Comparison of ENCODE assay signal across 8 cellular contexts in the genomic region with DNA sequence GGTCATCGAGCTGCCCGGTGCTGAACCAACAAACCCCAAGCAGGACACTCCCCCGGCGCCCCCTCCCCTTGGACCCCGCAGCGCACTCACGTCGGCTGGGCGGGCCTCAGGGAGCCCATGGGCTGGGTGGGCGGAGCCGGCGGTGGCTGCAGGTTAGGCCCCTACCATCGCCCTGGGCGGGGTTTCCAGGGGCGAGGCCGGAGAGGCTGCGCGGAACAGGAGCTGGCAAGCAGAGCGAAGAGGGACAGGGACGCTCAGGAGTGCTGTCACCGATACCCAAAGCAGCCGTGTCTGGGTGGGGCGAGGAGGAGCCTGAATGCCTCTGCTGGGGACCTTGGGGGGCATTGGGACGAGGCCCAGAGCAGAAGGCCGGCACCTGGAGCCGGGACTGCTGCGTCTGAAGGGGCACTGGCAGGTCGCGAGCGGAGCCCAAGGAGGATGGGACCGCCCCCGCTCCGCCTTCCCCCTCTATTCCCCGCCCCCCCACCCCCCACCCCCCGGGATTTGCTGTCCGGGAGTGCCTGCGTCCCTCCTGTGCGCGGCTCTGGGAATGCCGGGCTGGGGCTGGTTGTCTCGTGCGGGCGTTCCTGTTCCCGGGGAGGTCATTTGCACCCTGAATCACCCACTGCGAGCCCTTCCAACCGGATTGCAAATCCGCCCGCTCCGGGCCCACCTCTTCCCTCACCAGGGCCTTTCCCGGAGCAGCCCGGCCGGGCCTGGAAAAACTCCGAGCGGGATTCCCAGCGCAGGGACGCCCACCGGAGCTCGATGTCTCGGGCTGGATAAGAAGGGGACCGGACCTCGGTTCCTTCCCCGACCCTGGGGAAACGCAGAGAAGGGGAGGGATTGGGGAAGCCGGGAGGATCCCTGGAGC. TPM values are rescaled to one million over a fixed set of nuclear protein-coding genes. Genes with fewer than 3 reads are reported as not detected.
DNase-seq lines count a peak whose midpoint lies in the region; TF ChIP-seq lines count a peak whose summit lies in the region.

No MANE protein-coding gene starts in this region.

- no peaks in the 10 kb centered on the region for H3K9me3 ChIP-seq in BE2C
- H3K9me3 ChIP-seq in neutrophil, result no peaks in the 10 kb centered on the region
- no peaks in the 10 kb centered on the region for H3K9me3 ChIP-seq in transverse colon

- H3K27me3 ChIP-seq in BE2C (peaks cover 45% of the 10 kb centered on the region), neutrophil (no peaks in the 10 kb centered on the region), transverse colon (peaks cover 32% of the 10 kb centered on the region)

- TF ChIP-seq CTCF in BE2C (IDR thresholded peaks at IDR 0.05; ENCODE audit: low read depth, low read length), result no peak
- no peak for TF ChIP-seq CTCF in fibroblast of the aortic adventitia (IDR thresholded peaks at IDR 0.05; ENCODE audit: insufficient read depth, low read length)
- no peak for TF ChIP-seq CTCF in neutrophil (IDR thresholded peaks at IDR 0.05)
- TF ChIP-seq CTCF in transverse colon (IDR thresholded peaks at IDR 0.05), result no peak

- H3K27ac ChIP-seq in neutrophil (peak overlapping the region; percentile 88), transverse colon (peak overlapping the region; percentile 86 to 91 (median 88))

- H3K4me3 ChIP-seq in BE2C (ENCODE audit: low read depth, low read length), result peak overlapping the region; percentile 30
- H3K4me3 ChIP-seq in fibroblast of the aortic adventitia (ENCODE audit: low read depth, low read length), result peak overlapping the region; percentile 52
- H3K4me3 ChIP-seq in neutrophil (ENCODE audit: low read depth in 1 of 2, low read length in 1 of 2), result peak overlapping the region; percentile 94 to 96
- peak overlapping the region; percentile 51 to 68 (median 56) for H3K4me3 ChIP-seq in transverse colon

- TF ChIP-seq POLR2A in transverse colon (IDR thresholded peaks at IDR 0.05), result peak; percentile 91

- peak; percentile 63 for DNase-seq in BE2C
- DNase-seq in GM19240 (ENCODE audit: insufficient read length, low spot score), result peak; percentile 91
- peak; percentile 99 for DNase-seq in HuH-7 (ENCODE audit: low spot score)
- peak; percentile 29 for DNase-seq in RPMI7951 (ENCODE audit: low read depth)
- peak; percentile 37 to 53 for DNase-seq in activated T-helper 1 cell treated with anti-CD3 and anti-CD28 coated beads, Interleukin-2, amount 50 U/mL, for 16 hours (ENCODE audit: low read depth in 1 of 2, low spot score in 1 of 2)
- DNase-seq in fibroblast of the aortic adventitia (ENCODE audit: low read depth), result peak; percentile 35
- DNase-seq in transverse colon, result peak; percentile 96

- intact Hi-C loops in transverse colon (cut with DNase I; ENCODE audit: low total_unique reads), result no loop called here

- in situ Hi-C loops in transverse colon (cut with MboI; ENCODE audit: low pct_ligation_motif_present in 1 of 4, low pct_unique_long_range_greater_than_20kb in 1 of 4, low sequenced_read_pairs in 3 of 4), result loop anchor here in 1 of 4 donors (25.0 kb wide), 1 partner anchor 156 kb away; no protein-coding TSS in a partner anchor

- TF ChIP-seq EP300 in transverse colon (IDR thresholded peaks at IDR 0.05; ENCODE audit: low read depth), result no peak

- H3K4me1 ChIP-seq in BE2C (peaks cover 6% of the 10 kb centered on the region), neutrophil (ENCODE audit: control insufficient read depth in 1 of 2, insufficient read depth in 1 of 2, low read depth in 1 of 2, low read length in 1 of 2) (peaks cover 51 to 57% of the 10 kb centered on the region in 2 experiments), transverse colon (peaks cover 30 to 50% (median 39%) of the 10 kb centered on the region in 4 donors)

- H3K36me3 ChIP-seq in BE2C, result no peaks in the 10 kb centered on the region
- H3K36me3 ChIP-seq in neutrophil, result peaks cover 52% of the 10 kb centered on the region
- peaks cover 0 to under 1% (median 0%) of the 10 kb centered on the region in 4 donors for H3K36me3 ChIP-seq in transverse colon

- WGBS in transverse colon (ENCODE audit: low coverage in 1 of 2), 2 donors, result 0% methylated on average over 39 of the region's 64 CpGs; no CpG with 5 or more reads in 1 of the 2 donors

RNA-seq across cellular contexts. Expression of a gene that starts 0.9 kb away (rescaled TPM):
- polyA plus RNA-seq in BE2C (2012; ENCODE audit: insufficient read depth, insufficient read length, low read depth), result 1.6 TPM
- 0.29 and 0.72 TPM in 2 replicates for total RNA-seq in RPMI7951 (2014; rRNA removed; shearing (Covaris generic))
- total RNA-seq in fibroblast of the aortic adventitia (ENCODE audit: low replicate concordance) (2.3 and 5.2 TPM in 2 replicates), transverse colon (100 to 1,000 TPM; 194 to 489 (median 294) TPM)

RNA-seq across cellular contexts. Expression of a gene that starts 58.8 kb away (rescaled TPM):
- 23.3 TPM for polyA plus RNA-seq in BE2C (2012; ENCODE audit: insufficient read depth, insufficient read length, low read depth)
- 5.6 and 6.0 TPM in 2 replicates for total RNA-seq in RPMI7951 (2014; rRNA removed; shearing (Covaris generic))
- total RNA-seq in fibroblast of the aortic adventitia (ENCODE audit: low replicate concordance) (27.6 and 33.5 TPM in 2 replicates), transverse colon (100 to 1,000 TPM in 1 of 4 donors, 10 to 100 TPM in 3; 43.6 to 111 (median 47.6) TPM)

Comparison
In these comparisons a context has a peak if more than half of its experiments do, and no peak if none do; other contexts are left out.
1. Peak in every context shown above with its lines: DNase-seq, H3K4me3 ChIP-seq and H3K27ac ChIP-seq.
2. DNase-seq: peak in every context shown above with its lines; median percentile 99 in HuH-7; 96 in transverse colon; 91 in GM19240; 63 in BE2C; 45 in activated T-helper 1 cell treated with anti-CD3 and anti-CD28 coated beads, Interleukin-2, amount 50 U/mL, for 16 hours; 35 in fibroblast of the aortic adventitia; 29 in RPMI7951.
3. H3K4me3 ChIP-seq: peak in every context shown above with its lines; median percentile 95 in neutrophil; 56 in transverse colon; 52 in fibroblast of the aortic adventitia; 30 in BE2C.
4. RNA of a gene that starts 0.9 kb away (total RNA-seq): 194 to 489 TPM in transverse colon; 2.3 to 5.2 TPM in fibroblast of the aortic adventitia and 0.29 to 0.72 TPM in RPMI7951; every median in the first group is over 10 times any median in the second.